Comparison of ENCODE assay signal across 22 cellular contexts in genomic region chr1:218646288-218646687, GRCh38.
"Had no signal": no experiment of that assay in that cellular context is flagged by ENCODE, and none has a peak within 500 bp of the region (broad histone marks: within the 10 kb centered on the region; RNA-seq: fewer than 3 reads in every experiment).

No MANE protein-coding gene starts in this region.

- H3K9me3 Mint-ChIP-seq: stimulated activated memory B cell treated with anti-CD40 and anti-IgM and Interleukin-4, amounts not matched to agents 10 μg/mL and 1 μg/mL and 100 μg/mL, for 72 hours had no signal

- H3K4me3 ChIP-seq: ovary, skin epidermis, stomach, thoracic aorta had no signal

- H3K36me3 ChIP-seq: brain microvascular endothelial cell, ovary, stomach, thoracic aorta had no signal

- H3K27ac ChIP-seq: brain microvascular endothelial cell, foreskin keratinocyte, ovary, skin epidermis, thoracic aorta had no signal

- DNase-seq: activated CD4-positive, alpha-beta T cell treated with anti-CD3 and anti-CD28 coated beads for 1 hour; activated CD4-positive, alpha-beta T cell treated with anti-CD3 and anti-CD28 coated beads, Interleukin-2, amount 50 U/mL, for 1 hour; activated CD8-positive, alpha-beta T cell treated with anti-CD3 and anti-CD28 coated beads, Interleukin-2, amount 10 ng/mL, durations not matched to agents 7 days and 5 days; activated T-cell treated with anti-CD3 and anti-CD28 coated beads, Interleukin-2, amount 50 U/mL, for 1 hour; aorta; brain microvascular endothelial cell; caudate nucleus; dermis blood vessel endothelial cell; effector memory CD4-positive, alpha-beta T cell; foreskin keratinocyte; naive thymus-derived CD8-positive, alpha-beta T cell; ovary; right cardiac atrium; stimulated activated CD4-positive, alpha-beta T cell treated with anti-CD3 and anti-CD28 coated beads, Interleukin-2, amount 100 ng/mL, for 24 hours; stomach; T-cell had no signal

- H3K9me3 ChIP-seq: ovary, stomach, thoracic aorta had no signal

- H3K4me3 Mint-ChIP-seq: activated CD8-positive, alpha-beta T cell treated with anti-CD3 and anti-CD28 coated beads, Interleukin-2, amount 10 ng/mL, durations not matched to agents 7 days and 5 days; activated T-helper 17 cell treated with anti-CD3 and anti-CD28 coated beads, Interleukin-2, amount 50 U/mL, for 72 hours; naive thymus-derived CD8-positive, alpha-beta T cell; stimulated activated memory B cell treated with anti-CD40 and anti-IgM and Interleukin-4, amounts not matched to agents 10 μg/mL and 1 μg/mL and 100 μg/mL, for 72 hours; T-cell had no signal

- H3K4me1 Mint-ChIP-seq: activated T-helper 17 cell treated with anti-CD3 and anti-CD28 coated beads, Interleukin-2, amount 50 U/mL, for 72 hours; naive thymus-derived CD8-positive, alpha-beta T cell; stimulated activated memory B cell treated with anti-CD40 and anti-IgM and Interleukin-4, amounts not matched to agents 10 μg/mL and 1 μg/mL and 100 μg/mL, for 72 hours; T-cell had no signal

- H3K27me3 ChIP-seq: brain microvascular endothelial cell, foreskin keratinocyte, ovary, stomach had no signal

- ATAC-seq: activated CD8-positive, alpha-beta T cell treated with anti-CD3 and anti-CD28 coated beads, Interleukin-2, amount 10 ng/mL, durations not matched to agents 7 days and 5 days; activated naive CD4-positive, alpha-beta T cell treated with anti-CD3 and anti-CD28 coated beads, Interleukin-2, amount 50 U/mL, for 72 hours; activated T-helper 17 cell treated with anti-CD3 and anti-CD28 coated beads, Interleukin-2, amount 50 U/mL, for 72 hours; left lobe of liver; naive thymus-derived CD8-positive, alpha-beta T cell; right cardiac atrium; stimulated activated memory B cell treated with anti-CD40 and anti-IgM and Interleukin-4, amounts not matched to agents 10 μg/mL and 1 μg/mL and 100 μg/mL, for 72 hours; T-cell had no signal

- H3K4me1 ChIP-seq: foreskin keratinocyte, stomach had no signal

- H3K27ac Mint-ChIP-seq: activated CD8-positive, alpha-beta T cell treated with anti-CD3 and anti-CD28 coated beads, Interleukin-2, amount 10 ng/mL, durations not matched to agents 7 days and 5 days; activated naive CD4-positive, alpha-beta T cell treated with anti-CD3 and anti-CD28 coated beads, Interleukin-2, amount 50 U/mL, for 72 hours; activated T-helper 17 cell treated with anti-CD3 and anti-CD28 coated beads, Interleukin-2, amount 50 U/mL, for 72 hours; naive thymus-derived CD8-positive, alpha-beta T cell; stimulated activated memory B cell treated with anti-CD40 and anti-IgM and Interleukin-4, amounts not matched to agents 10 μg/mL and 1 μg/mL and 100 μg/mL, for 72 hours; T-cell had no signal

- H3K36me3 Mint-ChIP-seq: activated naive CD4-positive, alpha-beta T cell treated with anti-CD3 and anti-CD28 coated beads, Interleukin-2, amount 50 U/mL, for 72 hours; naive thymus-derived CD8-positive, alpha-beta T cell; stimulated activated memory B cell treated with anti-CD40 and anti-IgM and Interleukin-4, amounts not matched to agents 10 μg/mL and 1 μg/mL and 100 μg/mL, for 72 hours; T-cell had no signal

- H3K27me3 Mint-ChIP-seq: activated T-helper 17 cell treated with anti-CD3 and anti-CD28 coated beads, Interleukin-2, amount 50 U/mL, for 72 hours; naive thymus-derived CD8-positive, alpha-beta T cell; stimulated activated memory B cell treated with anti-CD40 and anti-IgM and Interleukin-4, amounts not matched to agents 10 μg/mL and 1 μg/mL and 100 μg/mL, for 72 hours; T-cell had no signal
